ENCODE assay signal across 10 cellular contexts in the genomic region with DNA sequence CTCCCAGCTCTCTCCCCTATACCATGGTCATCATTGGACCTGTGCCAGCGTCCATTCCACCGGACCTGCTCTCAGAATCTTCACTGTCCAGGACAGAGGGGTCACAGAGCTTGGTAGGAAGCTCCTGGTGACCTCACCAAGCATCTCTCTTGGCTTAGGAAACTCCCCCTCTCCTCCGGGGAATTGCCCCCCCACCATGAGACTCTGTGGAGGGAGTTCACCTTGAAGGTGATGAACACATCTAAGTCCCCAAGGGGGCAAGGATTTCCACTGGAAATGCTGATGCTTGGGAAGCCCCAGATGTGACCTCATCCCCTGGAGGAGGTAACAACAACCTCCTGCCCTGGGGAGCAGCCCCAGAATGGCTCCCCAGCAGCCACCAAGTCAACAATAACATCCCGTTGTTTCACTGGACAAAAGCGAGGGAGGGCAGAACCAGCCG. TPM values are rescaled to one million over a fixed set of nuclear protein-coding genes. Genes with fewer than 3 reads are reported as not detected.
A peak's percentile ranks its signal among the peaks of the same experiment; 100 is the strongest.
DNase-seq lines count a peak whose midpoint lies in the region; ATAC-seq, FAIRE-seq and TF ChIP-seq lines count a peak whose summit lies in the region.
"Had no signal": no experiment of that assay in that cellular context is flagged by ENCODE, and none has a peak within 500 bp of the region (broad histone marks: within the 10 kb centered on the region; RNA-seq: fewer than 3 reads in every experiment).

No MANE protein-coding gene starts in this region.

- CTCF ChIA-PET in HEK293 (lab: Yijun Ruan, JAX) = interaction anchor here (0.9 to 26.4 kb wide), 2 partner anchors 8 to 52 kb away, joined by 4 to 768 read pairs; partner anchors contain the start of gene CYP11A1

- H3K36me3 ChIP-seq in HEK293 (ENCODE audit: control insufficient read depth in 2 of 2, insufficient read depth in 1 of 2, low read length in 2 of 2) (no peaks in the 10 kb centered on the region), bronchial epithelial cell (ENCODE audit: control insufficient read depth, insufficient read depth, low read length) (peaks cover 4% of the 10 kb centered on the region), uterus (no peaks in the 10 kb centered on the region)

- DNase-seq in Daoy (ENCODE audit: low read depth) (peak; percentile 55), bronchial epithelial cell (ENCODE audit: low read depth) (peak; percentile 19), pons (ENCODE audit: low spot score) (peak; percentile 72), T-helper 17 cell (no peak), uterus (no peak)
- no peak for DNase-seq in activated effector memory CD4-positive, alpha-beta T cell treated with anti-CD3 and anti-CD28 coated beads, Interleukin-2, amount 50 U/mL, for 16 hours
- DNase-seq: NCI-H510A, T-helper 9 cell had no signal

- no peaks in the 10 kb centered on the region for H3K36me3 Mint-ChIP-seq in T-helper 17 cell (ENCODE audit: low read depth)

- H3K27ac ChIP-seq in HEK293 (ENCODE audit: extremely low read depth, low read depth, low read length) (no peak overlapping the region), uterus (no peak overlapping the region)

- TF ChIP-seq CTCF in HEK293 (tag by site-specific recombination; IDR thresholded peaks at IDR 0.05) (no peak), bronchial epithelial cell (IDR thresholded peaks at IDR 0.05; ENCODE audit: insufficient read depth, low read length, severe bottlenecking) (no peak), uterus (IDR thresholded peaks at IDR 0.05) (no peak)

- FAIRE-seq in bronchial epithelial cell (lab: Jason Lieb, UNC) = no peak

- POLR2A ChIA-PET in HEK293 (lab: Yijun Ruan, JAX) = interaction anchor here (1.0 kb wide), 1 partner anchor 30 kb away, joined by 3 read pairs; the partner anchor contains the start of gene UBL7

- no peaks in the 10 kb centered on the region for H3K9me3 ChIP-seq in HEK293 (ENCODE audit: control insufficient read depth, insufficient read depth, low read depth, low read length)
- H3K9me3 ChIP-seq in T-helper 17 cell (ENCODE audit: control insufficient read depth, low read length, poor library complexity, severe bottlenecking) = no peaks in the 10 kb centered on the region
- H3K9me3 ChIP-seq in uterus = no peaks in the 10 kb centered on the region
- H3K9me3 ChIP-seq: mucosa of descending colon had no signal

- H3K4me3 ChIP-seq in HEK293 (ENCODE audit: low read depth, low read length) (no peak overlapping the region), bronchial epithelial cell (ENCODE audit: low read depth, low read length) (no peak overlapping the region), uterus (no peak overlapping the region)
- H3K4me3 ChIP-seq: mucosa of descending colon had no signal

- intact Hi-C loops in uterus (cut with DNase I; ENCODE audit: low total_unique reads) = no loop called here

- H3K4me1 Mint-ChIP-seq in T-helper 17 cell = peaks cover 18% of the 10 kb centered on the region

- H3K27ac Mint-ChIP-seq in T-helper 17 cell = no peak overlapping the region

- H3K27me3 ChIP-seq in bronchial epithelial cell (ENCODE audit: control insufficient read depth, insufficient read depth, low read length) (no peaks in the 10 kb centered on the region), uterus (no peaks in the 10 kb centered on the region)

- no peak overlapping the region for H3K4me3 Mint-ChIP-seq in T-helper 17 cell

- no peak for TF ChIP-seq POLR2A in uterus (IDR thresholded peaks at IDR 0.05)

- H3K4me1 ChIP-seq in HEK293 (ENCODE audit: control insufficient read depth, insufficient read depth, low read length) (peaks cover 4% of the 10 kb centered on the region), uterus (peaks cover 0 to 11% of the 10 kb centered on the region in 2 donors)

- H3K27me3 Mint-ChIP-seq in T-helper 17 cell = no peaks in the 10 kb centered on the region

- ATAC-seq in T-helper 17 cell = no peak
- ATAC-seq: mucosa of descending colon had no signal

TF ChIP-seq in HEK293, 187 proteins besides CTCF, POLR2A, EP300 and RAD21 (continues in another document):
- TF ChIP-seq ZNF600 (tag by site-specific recombination; IDR thresholded peaks at IDR 0.05) = no peak
- TF ChIP-seq ZNF26 (tag by site-specific recombination; IDR thresholded peaks at IDR 0.05) = no peak
- TF ChIP-seq, protein P1, sequence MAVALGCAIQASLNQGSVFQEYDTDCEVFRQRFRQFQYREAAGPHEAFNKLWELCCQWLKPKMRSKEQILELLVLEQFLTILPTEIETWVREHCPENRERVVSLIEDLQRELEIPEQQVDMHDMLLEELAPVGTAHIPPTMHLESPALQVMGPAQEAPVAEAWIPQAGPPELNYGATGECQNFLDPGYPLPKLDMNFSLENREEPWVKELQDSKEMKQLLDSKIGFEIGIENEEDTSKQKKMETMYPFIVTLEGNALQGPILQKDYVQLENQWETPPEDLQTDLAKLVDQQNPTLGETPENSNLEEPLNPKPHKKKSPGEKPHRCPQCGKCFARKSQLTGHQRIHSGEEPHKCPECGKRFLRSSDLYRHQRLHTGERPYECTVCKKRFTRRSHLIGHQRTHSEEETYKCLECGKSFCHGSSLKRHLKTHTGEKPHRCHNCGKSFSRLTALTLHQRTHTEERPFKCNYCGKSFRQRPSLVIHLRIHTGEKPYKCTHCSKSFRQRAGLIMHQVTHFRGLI (tag by site-specific recombination; IDR thresholded peaks at IDR 0.05) = no peak
- no peak for TF ChIP-seq ZNF148 (tag by site-specific recombination; IDR thresholded peaks at IDR 0.05; ENCODE audit: borderline replicate concordance)
- TF ChIP-seq ZNF2 (tag by site-specific recombination; IDR thresholded peaks at IDR 0.05) = no peak
- no peak for TF ChIP-seq HOXA7 (CRISPR knock-in tag; IDR thresholded peaks at IDR 0.05; ENCODE audit: borderline replicate concordance)
- no peak for TF ChIP-seq ZSCAN5A (tag by site-specific recombination; IDR thresholded peaks at IDR 0.05)
- no peak for TF ChIP-seq HOXC10 (CRISPR knock-in tag; IDR thresholded peaks at IDR 0.05)
- TF ChIP-seq ZFP37 (tag by site-specific recombination; IDR thresholded peaks at IDR 0.05) = no peak
- TF ChIP-seq ZNF701 (tag by site-specific recombination; IDR thresholded peaks at IDR 0.05) = no peak
- no peak for TF ChIP-seq IKZF3 (tag by site-specific recombination; IDR thresholded peaks at IDR 0.05)
- TF ChIP-seq ZNF777 (tag by site-specific recombination; IDR thresholded peaks at IDR 0.05; ENCODE audit: borderline replicate concordance) = no peak
- peak; percentile 99 for TF ChIP-seq GLIS1 (tag by site-specific recombination; IDR thresholded peaks at IDR 0.05)
- TF ChIP-seq ZNF239 (tag by site-specific recombination; IDR thresholded peaks at IDR 0.05) = no peak
- TF ChIP-seq ZIC2 (tag by site-specific recombination; IDR thresholded peaks at IDR 0.05) = peak; percentile 77
- no peak for TF ChIP-seq ZNF514 (tag by site-specific recombination; IDR thresholded peaks at IDR 0.05)
- no peak for TF ChIP-seq ZNF433 (tag by site-specific recombination; IDR thresholded peaks at IDR 0.05; ENCODE audit: low read depth)
- TF ChIP-seq GLIS2 (tag by site-specific recombination; IDR thresholded peaks at IDR 0.05) = 0 out of 2 replicates have a peak, but pooled peaks have one; percentile 36

RNA-seq across cellular contexts. Expression of gene SEMA7A, which starts 3.2 kb away (rescaled TPM):
- 36.2 and 48.3 TPM in 2 replicates for total RNA-seq in Daoy (2014; rRNA removed; shearing (Covaris generic))
- total RNA-seq in bronchial epithelial cell (4.0 and 5.3 TPM in 2 replicates), T-helper 17 cell (1 to 10 TPM; 2.2 to 3.6 TPM), uterus (10 to 100 TPM in 1 of 4 donors, 1 to 10 TPM in 1, under 1 TPM in 1, not detected in 1; 0.29 to 16.9 (median 4.5) TPM)

RNA-seq across cellular contexts. Expression of gene UBL7, which starts 30.4 kb away (rescaled TPM):
- total RNA-seq in Daoy (2014; rRNA removed; shearing (Covaris generic)) = 109 and 115 TPM in 2 replicates
- 21.6 and 22.1 TPM in 2 replicates for total RNA-seq in bronchial epithelial cell
- 10 to 100 TPM; 28.0 to 28.2 TPM for total RNA-seq in T-helper 17 cell
- total RNA-seq in uterus = 10 to 100 TPM; 15.4 to 60.6 (median 35.7) TPM

Comparison
In these comparisons a context has a peak if more than half of its experiments do, and no peak if none do; other contexts are left out.
1. DNase-seq: peak in Daoy (single experiment), bronchial epithelial cell (single experiment) and pons (single experiment); none in activated effector memory CD4-positive, alpha-beta T cell treated with anti-CD3 and anti-CD28 coated beads, Interleukin-2, amount 50 U/mL, for 16 hours (single experiment), T-helper 17 cell (0 of 3) and uterus (0 of 2).